In genomic region chr16:80627108-80627507, GRCh38 we compare ENCODE assay signal across 17 cellular contexts.
DNase-seq lines count a peak whose midpoint lies in the region; ATAC-seq and TF ChIP-seq lines count a peak whose summit lies in the region.
"Had no signal": no experiment of that assay in that cellular context is flagged by ENCODE, and none has a peak within 500 bp of the region (broad histone marks: within the 10 kb centered on the region; RNA-seq: fewer than 3 reads in every experiment).

No MANE protein-coding gene starts in this region.

- no peaks in the 10 kb centered on the region for H3K27me3 ChIP-seq in left lung
- H3K27me3 ChIP-seq: right atrium auricular region had no signal

- peaks cover 0 to 16% of the 10 kb centered on the region in 2 donors for H3K36me3 ChIP-seq in left lung
- H3K36me3 ChIP-seq: right atrium auricular region had no signal

- peak; percentile 84 for ATAC-seq in GM18498 (IDR thresholded peaks at IDR 0.05; ENCODE audit: unreplicated experiment)
- peak; percentile 90 for ATAC-seq in GM19372 (IDR thresholded peaks at IDR 0.05; ENCODE audit: low read depth, unreplicated experiment)
- ATAC-seq in HG02610 (IDR thresholded peaks at IDR 0.05; ENCODE audit: unreplicated experiment): peak; percentile 91
- peak; percentile 71 for ATAC-seq in HG03354 (IDR thresholded peaks at IDR 0.05; ENCODE audit: poor library complexity, severe bottlenecking, unreplicated experiment)
- no peak for ATAC-seq in natural killer cell treated with Interleukin-12 subunit alpha and Interleukin-12 subunit beta and Interleukin-15 and Interleukin-18, amount 100 ng/mL, for 72 hours
- no peak for ATAC-seq in activated naive CD8-positive, alpha-beta T cell treated with anti-CD3 and anti-CD28 coated beads, Interleukin-2, amount 50 U/mL, for 24 hours
- ATAC-seq in GM19324 (IDR thresholded peaks at IDR 0.05; ENCODE audit: low FRiP score, unreplicated experiment): no peak
- ATAC-seq in left lung: no peak
- ATAC-seq: naive thymus-derived CD4-positive, alpha-beta T cell had no signal

- peaks cover 9% of the 10 kb centered on the region for H3K9me3 Mint-ChIP-seq in natural killer cell treated with Interleukin-12 subunit alpha and Interleukin-12 subunit beta and Interleukin-15 and Interleukin-18, amount 100 ng/mL, for 72 hours
- peaks cover 7% of the 10 kb centered on the region for H3K9me3 Mint-ChIP-seq in activated naive CD8-positive, alpha-beta T cell treated with anti-CD3 and anti-CD28 coated beads, Interleukin-2, amount 50 U/mL, for 24 hours

- H3K4me1 ChIP-seq in left lung: no peaks in the 10 kb centered on the region
- H3K4me1 ChIP-seq: right atrium auricular region had no signal

- no peaks in the 10 kb centered on the region for H3K27me3 Mint-ChIP-seq in natural killer cell treated with Interleukin-12 subunit alpha and Interleukin-12 subunit beta and Interleukin-15 and Interleukin-18, amount 100 ng/mL, for 72 hours
- H3K27me3 Mint-ChIP-seq in activated naive CD8-positive, alpha-beta T cell treated with anti-CD3 and anti-CD28 coated beads, Interleukin-2, amount 50 U/mL, for 24 hours: no peaks in the 10 kb centered on the region
- H3K27me3 Mint-ChIP-seq: activated naive CD8-positive, alpha-beta T cell; naive thymus-derived CD4-positive, alpha-beta T cell had no signal

- H3K4me1 Mint-ChIP-seq in natural killer cell treated with Interleukin-12 subunit alpha and Interleukin-12 subunit beta and Interleukin-15 and Interleukin-18, amount 100 ng/mL, for 72 hours (ENCODE audit: low read depth in 2 of 2): no peaks in the 10 kb centered on the region
- no peaks in the 10 kb centered on the region for H3K4me1 Mint-ChIP-seq in activated naive CD8-positive, alpha-beta T cell treated with anti-CD3 and anti-CD28 coated beads, Interleukin-2, amount 50 U/mL, for 24 hours

- DNase-seq in natural killer cell treated with Interleukin-12 subunit alpha and Interleukin-12 subunit beta and Interleukin-15 and Interleukin-18, amount 100 ng/mL, for 72 hours (ENCODE audit: low spot score): no peak
- DNase-seq in activated naive CD8-positive, alpha-beta T cell treated with anti-CD3 and anti-CD28 coated beads, Interleukin-2, amount 50 U/mL, for 24 hours: no peak
- DNase-seq in left lung: no peak
- DNase-seq: central memory CD4-positive, alpha-beta T cell; head of caudate nucleus; HFFc6; naive thymus-derived CD4-positive, alpha-beta T cell; stimulated activated CD4-positive, alpha-beta T cell treated with anti-CD3 and anti-CD28 coated beads, Interleukin-4, amount 100 ng/mL, for 1 hour; stimulated activated naive CD4-positive, alpha-beta T cell treated with Interleukin-2 at 50 U/mL for 16 hours had no signal

- H3K4me3 ChIP-seq in left lung: no peak overlapping the region
- H3K4me3 ChIP-seq: right atrium auricular region had no signal

- no peak overlapping the region for H3K27ac ChIP-seq in left lung
- H3K27ac ChIP-seq: right atrium auricular region, RWPE1 had no signal

- peaks cover 0 to 4% of the 10 kb centered on the region in 2 donors for H3K9me3 ChIP-seq in left lung

- no peak overlapping the region for H3K27ac Mint-ChIP-seq in natural killer cell treated with Interleukin-12 subunit alpha and Interleukin-12 subunit beta and Interleukin-15 and Interleukin-18, amount 100 ng/mL, for 72 hours
- no peak overlapping the region for H3K27ac Mint-ChIP-seq in activated naive CD8-positive, alpha-beta T cell treated with anti-CD3 and anti-CD28 coated beads, Interleukin-2, amount 50 U/mL, for 24 hours
- H3K27ac Mint-ChIP-seq: activated naive CD8-positive, alpha-beta T cell; HFFc6; naive thymus-derived CD4-positive, alpha-beta T cell had no signal

- intact Hi-C loops in left lung (cut with DNase I): no loop called here

- H3K4me3 Mint-ChIP-seq in natural killer cell treated with Interleukin-12 subunit alpha and Interleukin-12 subunit beta and Interleukin-15 and Interleukin-18, amount 100 ng/mL, for 72 hours: no peak overlapping the region
- no peak overlapping the region for H3K4me3 Mint-ChIP-seq in activated naive CD8-positive, alpha-beta T cell treated with anti-CD3 and anti-CD28 coated beads, Interleukin-2, amount 50 U/mL, for 24 hours
- H3K4me3 Mint-ChIP-seq: activated naive CD8-positive, alpha-beta T cell; HFFc6; naive thymus-derived CD4-positive, alpha-beta T cell had no signal

- H3K36me3 Mint-ChIP-seq in natural killer cell treated with Interleukin-12 subunit alpha and Interleukin-12 subunit beta and Interleukin-15 and Interleukin-18, amount 100 ng/mL, for 72 hours: peaks cover 16% of the 10 kb centered on the region
- peaks cover 21% of the 10 kb centered on the region for H3K36me3 Mint-ChIP-seq in activated naive CD8-positive, alpha-beta T cell treated with anti-CD3 and anti-CD28 coated beads, Interleukin-2, amount 50 U/mL, for 24 hours (ENCODE audit: low read depth)

- TF ChIP-seq CTCF in left lung (IDR thresholded peaks at IDR 0.05): no peak

Comparison
In these comparisons a context has a peak if more than half of its experiments do, and no peak if none do; other contexts are left out.
1. ATAC-seq: peak in GM18498 (single experiment), GM19372 (single experiment), HG02610 (single experiment) and HG03354 (single experiment); none in natural killer cell treated with Interleukin-12 subunit alpha and Interleukin-12 subunit beta and Interleukin-15 and Interleukin-18, amount 100 ng/mL, for 72 hours (0 of 2), activated naive CD8-positive, alpha-beta T cell treated with anti-CD3 and anti-CD28 coated beads, Interleukin-2, amount 50 U/mL, for 24 hours (single experiment), GM19324 (single experiment) and left lung (single experiment).